In the genomic region with DNA sequence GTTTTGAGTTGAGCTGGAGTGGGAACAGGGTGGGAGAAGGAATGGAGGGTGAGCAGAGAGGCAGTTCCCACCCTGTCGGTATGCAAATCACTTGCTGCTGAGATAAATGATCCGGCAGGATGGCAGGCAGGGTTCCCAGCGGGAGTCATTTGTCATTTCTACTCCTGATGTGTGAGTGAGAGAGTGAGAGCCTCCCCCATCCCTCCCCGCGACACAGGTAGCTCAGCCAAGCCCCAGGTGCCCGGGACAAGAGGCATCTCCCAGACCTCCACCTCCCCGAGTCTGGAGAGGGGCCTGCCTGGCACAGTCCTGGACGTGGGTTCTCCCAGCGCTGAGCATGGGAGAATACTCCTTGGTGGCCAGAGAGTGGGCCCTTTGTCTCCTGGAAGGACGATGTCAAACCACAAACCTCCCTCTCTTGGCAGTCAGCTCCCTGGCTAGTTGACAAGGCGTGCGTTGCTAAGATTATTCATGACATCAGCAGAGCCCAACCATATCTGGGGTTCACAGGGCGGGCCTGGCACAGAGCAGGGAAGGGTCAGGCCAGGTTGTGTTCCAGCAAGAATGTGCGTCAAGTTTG, we compare ENCODE assay signal across 10 cellular contexts. TPM values are rescaled to one million over a fixed set of nuclear protein-coding genes. Genes with fewer than 3 reads are reported as not detected.
DNase-seq lines count a peak whose midpoint lies in the region; ATAC-seq and TF ChIP-seq lines count a peak whose summit lies in the region.
"Had no signal": no experiment of that assay in that cellular context is flagged by ENCODE, and none has a peak within 500 bp of the region (broad histone marks: within the 10 kb centered on the region; RNA-seq: fewer than 3 reads in every experiment).

No MANE protein-coding gene starts in this region.

- ATAC-seq in GM19328 (IDR thresholded peaks at IDR 0.05; ENCODE audit: unreplicated experiment), result no peak
- no peak for ATAC-seq in HG03025 (IDR thresholded peaks at IDR 0.05; ENCODE audit: low FRiP score, unreplicated experiment)

- peak overlapping the region; percentile 73 for H3K27ac ChIP-seq in temporal lobe (ENCODE audit: low read depth, low read length)

- TF ChIP-seq CTCF in choroid plexus epithelial cell (conservative IDR thresholded peaks at IDR 0.05; ENCODE audit: low read depth, low read length), result no peak

- H3K4me3 ChIP-seq in choroid plexus epithelial cell (ENCODE audit: low read depth, low read length), result no peak overlapping the region

- DNase-seq in NCI-H345 (lab: John Stamatoyannopoulos, UW) (peak; percentile 42), choroid plexus epithelial cell (ENCODE audit: low read depth) (peak; percentile 37), iPS-NIHi7 (ENCODE audit: extremely low spot score) (peak; percentile 82), NCI-H2029 treated with DMSO at 0.1 percent for 48 hours (lab: John Stamatoyannopoulos, UW) (no peak)
- DNase-seq: activated CD4-positive, CD25-positive, alpha-beta regulatory T cell treated with anti-CD3 and anti-CD28 coated beads, Interleukin-2, amount 50 U/mL, for 72 hours; activated naive CD8-positive, alpha-beta T cell treated with anti-CD3 and anti-CD28 coated beads, Interleukin-2, amount 10 ng/mL, durations not matched to agents 7 days and 5 days; GDM1 had no signal

RNA-seq across cellular contexts. Expression of gene TNRC6C, which starts 33.7 kb away (rescaled TPM):
- 21.4 TPM for total RNA-seq in temporal lobe
